ENCODE assay signal across 19 cellular contexts in the genomic region with DNA sequence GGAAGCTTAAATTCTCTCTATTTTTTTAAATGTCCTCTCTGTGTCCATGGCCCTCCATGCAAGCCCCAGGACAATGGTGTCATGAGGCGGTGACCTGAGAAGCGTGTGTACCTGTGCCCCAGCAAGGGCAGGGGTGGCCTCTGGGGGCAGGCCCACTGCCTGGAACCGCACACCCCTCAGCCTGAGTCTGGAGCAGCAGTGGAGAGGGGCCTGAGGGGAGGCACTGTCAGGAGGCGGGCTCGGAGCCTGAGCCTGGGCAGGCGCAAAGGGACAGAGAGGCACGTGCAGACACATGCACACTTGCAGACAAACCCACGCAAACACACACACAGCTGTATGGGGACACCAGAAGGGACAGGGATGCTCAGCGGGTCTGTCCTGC.
A peak's percentile ranks its signal among the peaks of the same experiment; 100 is the strongest.
DNase-seq lines count a peak whose midpoint lies in the region; ATAC-seq and TF ChIP-seq lines count a peak whose summit lies in the region.
"Had no signal": no experiment of that assay in that cellular context is flagged by ENCODE, and none has a peak within 500 bp of the region (broad histone marks: within the 10 kb centered on the region; RNA-seq: fewer than 3 reads in every experiment).

No MANE protein-coding gene starts in this region.

- H2AFZ ChIP-seq in H9 (ENCODE audit: low read length) = no peak overlapping the region
- H2AFZ ChIP-seq: PC-9 had no signal

- no peak for TF ChIP-seq CTCF in left ventricle myocardium inferior (IDR thresholded peaks at IDR 0.05; ENCODE audit: borderline replicate concordance)
- TF ChIP-seq CTCF in H9 (conservative IDR thresholded peaks at IDR 0.05) = no peak
- no peak for TF ChIP-seq CTCF in spleen (IDR thresholded peaks at IDR 0.05 in 8 of 11, conservative IDR thresholded peaks at IDR 0.05 in 3 of 11)
- no peak for TF ChIP-seq CTCF in GM10266 (IDR thresholded peaks at IDR 0.05; ENCODE audit: control insufficient read depth, insufficient read depth, low read depth, missing control alignments)

- no peak overlapping the region for H3K4me3 ChIP-seq in left ventricle myocardium inferior
- no peak overlapping the region for H3K4me3 ChIP-seq in spleen
- H3K4me3 ChIP-seq: HAP-1, PC-9 had no signal

- H2BK20ac ChIP-seq in H9 (ENCODE audit: low read depth, low read length, poor library complexity, severe bottlenecking) = no peak overlapping the region

- no peaks in the 10 kb centered on the region; a peak in 1 of 7 replicates for H3K36me3 Mint-ChIP-seq in H9 (ENCODE audit: insufficient read depth in 1 of 3, low read depth in 3 of 3)
- H3K36me3 Mint-ChIP-seq: IgD-negative memory B cell had no signal

- no peak overlapping the region for H4K5ac ChIP-seq in H9 (ENCODE audit: insufficient read length, low read depth, low read length)

- no peak overlapping the region for H3K27ac ChIP-seq in left ventricle myocardium inferior (replicated peaks)
- H3K27ac ChIP-seq in H9 (ENCODE audit: insufficient read length, low read depth, low read length) = no peak overlapping the region
- no peak overlapping the region for H3K27ac ChIP-seq in spleen
- H3K27ac ChIP-seq: PC-9, RWPE1 had no signal

- no peaks in the 10 kb centered on the region for H4K20me1 ChIP-seq in H9 (ENCODE audit: control insufficient read depth, insufficient read depth, insufficient read length)

- no peak overlapping the region for H3K4me2 ChIP-seq in H9 (ENCODE audit: insufficient read depth, insufficient read length, low read length)
- H3K4me2 ChIP-seq: PC-9 had no signal

- H2BK120ac ChIP-seq in H9 (ENCODE audit: low read depth, low read length, poor library complexity, severe bottlenecking) = no peak overlapping the region

- H3T11ph ChIP-seq in H9 (ENCODE audit: low read length) = no peak overlapping the region

- H2AK5ac ChIP-seq in H9 (ENCODE audit: insufficient read length, low read length) = no peak overlapping the region

- H3K4me1 Mint-ChIP-seq in H9 = peaks cover 2 to 15% of the 10 kb centered on the region in 2 experiments
- H3K4me1 Mint-ChIP-seq: IgD-negative memory B cell had no signal

- H2BK15ac ChIP-seq in H9 (ENCODE audit: low read depth, low read length) = no peak overlapping the region

- intact Hi-C loops in Right ventricle myocardium superior (cut with DNase I) (loop anchor here (10.0 kb wide), 1 partner anchor 192 kb away; no protein-coding TSS in a partner anchor), left ventricle myocardium inferior (cut with micrococcal nuclease) (no loop called here), spleen (cut with DNase I; ENCODE audit: low total_unique reads) (no loop called here)

- no peak overlapping the region for H3K18ac ChIP-seq in H9 (ENCODE audit: insufficient read length, low read depth, low read length)

- no peak overlapping the region for H2BK5ac ChIP-seq in H9 (ENCODE audit: insufficient read length, low read length)

- ATAC-seq in Right ventricle myocardium superior (ENCODE audit: poor library complexity) = no peak
- ATAC-seq in HG02798 (IDR thresholded peaks at IDR 0.05; ENCODE audit: poor library complexity, unreplicated experiment) = no peak
- ATAC-seq in HG02885 (IDR thresholded peaks at IDR 0.05; ENCODE audit: poor library complexity, unreplicated experiment) = no peak

- no peak overlapping the region for H3K4ac ChIP-seq in H9 (ENCODE audit: low read depth, low read length)

- DNase-seq in Right ventricle myocardium superior = peak; percentile 26
- no peak for DNase-seq in left ventricle myocardium inferior
- DNase-seq in H9 = peak; percentile 27
- DNase-seq in islet precursor cell = peak; percentile 41
- peak; percentile 67 for DNase-seq in spleen
- DNase-seq in GM10266 (ENCODE audit: extremely low spot score) = no peak
- DNase-seq: C1 segment of cervical spinal cord, DMS79, Karpas-422, NCI-H1417 treated with DMSO at 0.1 percent for 48 hours, NCI-H187 treated with DMSO at 0.1 percent for 48 hours, NCI-H226, NCI-H524 treated with DMSO at 0.1 percent for 48 hours, PC-9 had no signal

- H2BK12ac ChIP-seq in H9 (ENCODE audit: insufficient read length, low read depth, low read length) = no peak overlapping the region

- H3K9me3 ChIP-seq in left ventricle myocardium inferior (replicated peaks) (no peaks in the 10 kb centered on the region), H9 (ENCODE audit: control insufficient read depth, low read depth, low read length) (no peaks in the 10 kb centered on the region), spleen (no peaks in the 10 kb centered on the region)
- H3K9me3 ChIP-seq: HAP-1 had no signal

- H4K91ac ChIP-seq in H9 (ENCODE audit: insufficient read length, low read depth, low read length) = no peak overlapping the region

- H3K27me3 ChIP-seq in left ventricle myocardium inferior (ENCODE audit: low read depth) = peaks cover 52% of the 10 kb centered on the region
- no peaks in the 10 kb centered on the region for H3K27me3 ChIP-seq in H9 (ENCODE audit: insufficient read depth, low read length)
- peaks cover 0 to 50% (median under 1%) of the 10 kb centered on the region in 7 donors for H3K27me3 ChIP-seq in spleen (replicated peaks in 1 of 7)

- H3K27ac Mint-ChIP-seq in H9 = no peak overlapping the region
- H3K27ac Mint-ChIP-seq: IgD-negative memory B cell had no signal

- no peak for TF ChIP-seq POLR2A in spleen (IDR thresholded peaks at IDR 0.05)

- H3K79me2 ChIP-seq in H9 (ENCODE audit: insufficient read depth, low read length) = no peaks in the 10 kb centered on the region

- H3K9ac ChIP-seq in H9 (ENCODE audit: extremely low read depth, insufficient read length, low read length) = no peak overlapping the region

- H3K23me2 ChIP-seq in H9 (ENCODE audit: insufficient read length, low read depth, low read length, poor library complexity, severe bottlenecking) = no peaks in the 10 kb centered on the region

- H3K14ac ChIP-seq in H9 (ENCODE audit: insufficient read depth, low read length) = no peak overlapping the region

- H3K36me3 ChIP-seq in left ventricle myocardium inferior (no peaks in the 10 kb centered on the region), spleen (no peaks in the 10 kb centered on the region)
- H3K36me3 ChIP-seq: HAP-1 had no signal

- no CpG with 5 or more reads among the region's 9 CpGs for WGBS in H9 (ENCODE audit: extremely low coverage, insufficient read length, low lambda C conversion rate)
- WGBS in spleen, 5 donors = 83 to 89% (median 86%) methylated on average over 9 of the region's 9 CpGs

- peaks cover 76% of the 10 kb centered on the region for H3K27me3 Mint-ChIP-seq in H9 (ENCODE audit: low read depth)

- H3K9me3 Mint-ChIP-seq in H9 = no peaks in the 10 kb centered on the region; a peak in 1 of 5 replicates

- no peaks in the 10 kb centered on the region for H3K4me1 ChIP-seq in left ventricle myocardium inferior
- no peaks in the 10 kb centered on the region for H3K4me1 ChIP-seq in H9 (ENCODE audit: insufficient read depth, low read length)
- H3K4me1 ChIP-seq in spleen = no peaks in the 10 kb centered on the region
- H3K4me1 ChIP-seq: HAP-1 had no signal

- H3K4me3 Mint-ChIP-seq in H9 = no peak overlapping the region
- H3K4me3 Mint-ChIP-seq: IgD-negative memory B cell had no signal

- no peak overlapping the region for H3K23ac ChIP-seq in H9 (ENCODE audit: insufficient read length, low read depth, low read length)

- no peak overlapping the region for H4K8ac ChIP-seq in H9 (replicated peaks; ENCODE audit: insufficient read length, low read depth, low read length)

- no peak overlapping the region for H3K56ac ChIP-seq in H9 (ENCODE audit: insufficient read length, low read depth, low read length)

- H3K79me1 ChIP-seq in H9 (ENCODE audit: insufficient read depth, low read depth, low read length, poor library complexity, severe bottlenecking) = no peaks in the 10 kb centered on the region

Comparison
In these comparisons a context has a peak if more than half of its experiments do, and no peak if none do; other contexts are left out.
1. DNase-seq: peak in Right ventricle myocardium superior (single experiment), H9 (single experiment), islet precursor cell (single experiment) and spleen (single experiment); none in left ventricle myocardium inferior (single experiment) and GM10266 (single experiment).